In the genomic region with DNA sequence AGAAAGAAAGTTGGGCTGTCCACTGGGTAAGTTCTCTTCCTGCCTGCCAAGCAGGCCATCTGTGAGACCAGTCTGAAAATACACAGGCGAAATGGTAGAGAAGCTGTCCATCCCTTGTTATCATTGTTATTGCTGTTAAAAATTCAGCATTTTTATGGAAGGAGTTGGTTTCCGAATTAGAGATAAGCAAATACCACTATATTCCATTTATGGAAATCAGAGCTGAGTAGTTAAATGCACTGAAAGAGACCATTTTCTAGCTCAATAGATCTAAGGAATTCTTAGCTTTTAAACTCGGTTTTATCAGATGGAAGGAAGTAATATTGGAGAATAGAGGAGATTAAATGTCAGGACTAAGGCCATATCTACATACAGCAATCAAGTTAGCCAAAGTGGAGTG, we compare ENCODE assay signal across 24 cellular contexts. TPM values are rescaled to one million over a fixed set of nuclear protein-coding genes. Genes with fewer than 3 reads are reported as not detected.
DNase-seq lines count a peak whose midpoint lies in the region; ATAC-seq, FAIRE-seq and TF ChIP-seq lines count a peak whose summit lies in the region.
"Had no signal": no experiment of that assay in that cellular context is flagged by ENCODE, and none has a peak within 500 bp of the region (broad histone marks: within the 10 kb centered on the region; RNA-seq: fewer than 3 reads in every experiment).

No MANE protein-coding gene starts in this region.

- no peak overlapping the region for H3K4ac ChIP-seq in mesenchymal stem cell (ENCODE audit: low read depth in 1 of 2, low read length in 2 of 2)

- no peaks in the 10 kb centered on the region for H3K79me1 ChIP-seq in mesenchymal stem cell (replicated peaks; ENCODE audit: low read length, poor library complexity, severe bottlenecking)

- no peak overlapping the region for H2BK5ac ChIP-seq in mesenchymal stem cell (ENCODE audit: low read depth, low read length, poor library complexity, severe bottlenecking)

- WGBS in mesenchymal stem cell: 75% methylated on average over 2 of the region's 3 CpGs

- TF ChIP-seq CTCF in astrocyte (IDR thresholded peaks at IDR 0.05; ENCODE audit: insufficient read depth, low read depth, low read length): no peak
- no peak for TF ChIP-seq CTCF in fibroblast of pulmonary artery (IDR thresholded peaks at IDR 0.05; ENCODE audit: low read length, missing control alignments)
- TF ChIP-seq CTCF in GM20000 (IDR thresholded peaks at IDR 0.05; ENCODE audit: extremely low read depth, missing control alignments): no peak

- H2BK12ac ChIP-seq in mesenchymal stem cell (ENCODE audit: low read length in 2 of 2): no peak overlapping the region

- no peaks in the 10 kb centered on the region for H3K27me3 ChIP-seq in astrocyte (ENCODE audit: insufficient read depth, low read length)
- peaks cover 0 to 3% of the 10 kb centered on the region in 2 experiments for H3K27me3 ChIP-seq in mesenchymal stem cell (ENCODE audit: control insufficient read depth in 1 of 2, insufficient read depth in 1 of 2, low read length in 2 of 2)
- H3K27me3 ChIP-seq: BLaER1 treated with 17β-estradiol and CSF1 and Interleukin-3, amounts not matched to agents 10 nM and 100 nM had no signal

- no peak overlapping the region for H3K23ac ChIP-seq in mesenchymal stem cell (ENCODE audit: low read length in 2 of 2)

- H3K4me3 ChIP-seq in astrocyte (ENCODE audit: insufficient read depth, low read depth, low read length) (no peak overlapping the region), fibroblast of pulmonary artery (replicated peaks; ENCODE audit: low read depth, low read length) (no peak overlapping the region), mesenchymal stem cell (ENCODE audit: insufficient read depth in 1 of 2, low read depth in 1 of 2, low read length in 2 of 2) (no peak overlapping the region)
- H3K4me3 ChIP-seq: A549; BLaER1 treated with 17β-estradiol and CSF1 and Interleukin-3, amounts not matched to agents 10 nM and 100 nM; GM12878 had no signal

- H2AK5ac ChIP-seq in mesenchymal stem cell (ENCODE audit: low read length, severe bottlenecking): no peak overlapping the region

- no peaks in the 10 kb centered on the region for H3K9me3 ChIP-seq in astrocyte (ENCODE audit: insufficient read depth, low read depth, low read length)
- no peaks in the 10 kb centered on the region for H3K9me3 ChIP-seq in mesenchymal stem cell (ENCODE audit: control insufficient read depth, low read length)
- H3K9me3 ChIP-seq: A549 had no signal

- no peak overlapping the region for H3K18ac ChIP-seq in mesenchymal stem cell (ENCODE audit: low read depth in 1 of 2, low read length in 2 of 2)

- H3K79me2 ChIP-seq in astrocyte (ENCODE audit: insufficient read depth, low read length): no peaks in the 10 kb centered on the region

- H3K9ac ChIP-seq in astrocyte (ENCODE audit: low read length): no peak overlapping the region
- H3K9ac ChIP-seq in mesenchymal stem cell (ENCODE audit: low read length): no peak overlapping the region
- H3K9ac ChIP-seq: BLaER1 treated with 17β-estradiol and CSF1 and Interleukin-3, amounts not matched to agents 10 nM and 100 nM had no signal

- H3K27ac ChIP-seq in astrocyte (ENCODE audit: low read depth, low read length) (no peak overlapping the region), mesenchymal stem cell (ENCODE audit: low read length, poor library complexity, severe bottlenecking) (no peak overlapping the region)
- H3K27ac ChIP-seq: 22Rv1; A549; BLaER1 treated with 17β-estradiol and CSF1 and Interleukin-3, amounts not matched to agents 10 nM and 100 nM; C4-2B had no signal

- no peaks in the 10 kb centered on the region for H3K36me3 ChIP-seq in astrocyte (ENCODE audit: insufficient read depth, low read length)
- H3K36me3 ChIP-seq in mesenchymal stem cell (ENCODE audit: control insufficient read depth in 1 of 2, insufficient read depth in 2 of 2, low read depth in 1 of 2, low read length in 2 of 2): no peaks in the 10 kb centered on the region
- H3K36me3 ChIP-seq: BLaER1 treated with 17β-estradiol and CSF1 and Interleukin-3, amounts not matched to agents 10 nM and 100 nM had no signal

- no peaks in the 10 kb centered on the region for H3K4me1 Mint-ChIP-seq in astrocyte (ENCODE audit: low read depth, unreplicated experiment)
- H3K4me1 Mint-ChIP-seq: B cell; CD4-positive, alpha-beta memory T cell; CD4-positive, CD25-positive, alpha-beta regulatory T cell had no signal

- no peak overlapping the region for H4K91ac ChIP-seq in mesenchymal stem cell (ENCODE audit: low read length)

- no peaks in the 10 kb centered on the region for H3K36me3 Mint-ChIP-seq in astrocyte (ENCODE audit: low read depth, unreplicated experiment)
- H3K36me3 Mint-ChIP-seq: CD4-positive, alpha-beta memory T cell; CD4-positive, CD25-positive, alpha-beta regulatory T cell; CD8-positive, alpha-beta memory T cell had no signal

- FAIRE-seq in astrocyte (lab: Jason Lieb, UNC): no peak
- FAIRE-seq: A549, GM12878, GM12892, GM18507 had no signal

- H3K27me3 Mint-ChIP-seq in astrocyte (ENCODE audit: low read depth, unreplicated experiment): no peaks in the 10 kb centered on the region

- no peak overlapping the region for H2BK15ac ChIP-seq in mesenchymal stem cell (ENCODE audit: low read depth, poor library complexity, severe bottlenecking)

- no peak overlapping the region for H3K4me2 ChIP-seq in astrocyte (ENCODE audit: low read length)
- H3K4me2 ChIP-seq in mesenchymal stem cell (ENCODE audit: low read length, poor library complexity, severe bottlenecking): no peak overlapping the region
- H3K4me2 ChIP-seq: A549; BLaER1 treated with 17β-estradiol and CSF1 and Interleukin-3, amounts not matched to agents 10 nM and 100 nM had no signal

- no peaks in the 10 kb centered on the region for H4K20me1 ChIP-seq in astrocyte (ENCODE audit: insufficient read depth, low read length)
- H4K20me1 ChIP-seq: BLaER1 treated with 17β-estradiol and CSF1 and Interleukin-3, amounts not matched to agents 10 nM and 100 nM had no signal

- H3K27ac Mint-ChIP-seq in astrocyte (ENCODE audit: unreplicated experiment): no peak overlapping the region
- H3K27ac Mint-ChIP-seq: B cell; CD4-positive, alpha-beta memory T cell; CD4-positive, CD25-positive, alpha-beta regulatory T cell; CD8-positive, alpha-beta memory T cell had no signal

- no peaks in the 10 kb centered on the region for H3K4me1 ChIP-seq in astrocyte (ENCODE audit: insufficient read depth, low read length)
- H3K4me1 ChIP-seq in mesenchymal stem cell (ENCODE audit: control insufficient read depth, insufficient read depth, low read depth, low read length): no peaks in the 10 kb centered on the region
- H3K4me1 ChIP-seq: A549; BLaER1 treated with 17β-estradiol and CSF1 and Interleukin-3, amounts not matched to agents 10 nM and 100 nM had no signal

- H3K9me3 Mint-ChIP-seq in astrocyte (ENCODE audit: unreplicated experiment): peaks cover 2% of the 10 kb centered on the region
- H3K9me3 Mint-ChIP-seq: CD8-positive, alpha-beta memory T cell had no signal

- DNase-seq in EH (ENCODE audit: low read depth) (peak; percentile 11), astrocyte (ENCODE audit: low read depth) (peak; percentile 52), fibroblast of pulmonary artery (ENCODE audit: low read depth) (peak; percentile 18), mesenchymal stem cell (peak; percentile 12), OCI-M2 (lab: John Stamatoyannopoulos, UW; ENCODE audit: unreplicated experiment) (no peak), GM20000 (ENCODE audit: low spot score) (no peak)
- DNase-seq in stimulated activated CD4-positive, alpha-beta T cell treated with anti-CD3 and anti-CD28 coated beads, Interleukin-2, amount 100 ng/mL, for 24 hours: no peak
- DNase-seq: AML-193; CD4-positive, alpha-beta memory T cell; CD4-positive, CD25-positive, alpha-beta regulatory T cell; CD8-positive, alpha-beta memory T cell; COR-L47; DMS79 treated with DMSO at 0.1 percent for 48 hours; EL; GDM1 had no signal

- no peak overlapping the region for H3K14ac ChIP-seq in mesenchymal stem cell (ENCODE audit: low read length in 2 of 2)

- H2AFZ ChIP-seq in astrocyte (ENCODE audit: low read depth, low read length) (no peak overlapping the region), mesenchymal stem cell (ENCODE audit: low read depth, low read length) (no peak overlapping the region)

- ATAC-seq in GM21447 (IDR thresholded peaks at IDR 0.05; ENCODE audit: unreplicated experiment): no peak
- ATAC-seq: A549, GM12878 had no signal

- H2BK120ac ChIP-seq in mesenchymal stem cell (ENCODE audit: low read depth, low read length): no peak overlapping the region

- no peak overlapping the region for H4K8ac ChIP-seq in mesenchymal stem cell (ENCODE audit: low read length)

- H3K4me3 Mint-ChIP-seq in astrocyte (ENCODE audit: unreplicated experiment): no peak overlapping the region
- H3K4me3 Mint-ChIP-seq: B cell; CD4-positive, alpha-beta memory T cell; CD4-positive, CD25-positive, alpha-beta regulatory T cell; CD8-positive, alpha-beta memory T cell had no signal

RNA-seq across cellular contexts. Expression of a gene that starts 40.7 kb away (rescaled TPM):
- total RNA-seq in astrocyte: 12.0 and 13.5 TPM in 2 replicates
- 7.0 TPM for polyA plus RNA-seq in mesenchymal stem cell (2013, experiment 1 of 2)
- polyA plus RNA-seq in mesenchymal stem cell (2013, experiment 2 of 2): 8.4 TPM

RNA-seq across cellular contexts. Expression of a gene that starts 41.0 kb away (rescaled TPM):
- 3.3 and 4.8 TPM in 2 replicates for total RNA-seq in astrocyte
- polyA plus RNA-seq in mesenchymal stem cell (2013, experiment 1 of 2): 3.4 TPM
- polyA plus RNA-seq in mesenchymal stem cell (2013, experiment 2 of 2): 4.3 TPM

Comparison
In these comparisons a context has a peak if more than half of its experiments do, and no peak if none do; other contexts are left out.
1. DNase-seq: peak in EH (single experiment), astrocyte (single experiment), fibroblast of pulmonary artery (single experiment) and mesenchymal stem cell (single experiment); none in OCI-M2 (single experiment), GM20000 (single experiment) and stimulated activated CD4-positive, alpha-beta T cell treated with anti-CD3 and anti-CD28 coated beads, Interleukin-2, amount 100 ng/mL, for 24 hours (0 of 2).